ENCODE assay signal across 1 cellular context in the genomic region with DNA sequence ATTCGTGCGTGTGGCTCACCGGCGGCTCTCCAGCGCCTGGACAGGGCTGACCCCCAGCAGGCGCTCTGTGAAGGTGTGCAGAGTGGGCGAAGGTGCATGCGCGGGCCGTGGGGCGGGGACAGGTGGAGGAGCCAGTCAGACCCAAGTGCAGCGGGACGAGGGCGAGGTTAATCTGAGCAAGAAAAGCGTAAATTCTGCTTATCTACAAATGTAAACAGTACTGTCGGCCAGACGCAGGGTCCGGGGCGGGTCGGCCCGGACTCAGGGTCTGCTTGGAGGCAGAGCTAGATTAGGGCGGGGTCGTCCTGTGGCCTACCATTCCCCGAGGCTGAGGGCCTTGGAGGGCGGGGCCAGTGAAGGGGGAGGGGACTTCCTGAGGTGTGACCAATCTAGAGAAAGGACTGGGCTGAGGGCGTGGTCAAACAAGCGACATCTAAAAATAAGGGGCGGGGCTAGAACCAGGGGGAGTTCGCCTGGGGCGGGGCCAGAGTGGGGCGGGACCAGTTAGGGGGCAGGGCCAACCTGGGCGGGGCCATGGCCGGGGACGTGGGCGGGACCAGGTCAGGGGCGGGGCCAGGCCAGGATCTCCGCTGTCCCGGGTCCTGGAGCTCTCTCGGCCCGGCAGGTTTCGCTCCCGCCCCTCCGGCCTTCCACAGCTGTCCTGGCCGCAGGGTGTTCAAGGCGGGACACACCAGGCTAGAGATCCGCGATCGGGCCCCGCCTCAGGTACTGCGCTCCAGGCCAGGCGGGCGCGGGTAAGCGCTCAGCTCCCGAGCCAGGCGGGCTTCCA.
TF ChIP-seq lines count a peak whose summit lies in the region.

Gene SEC14L5, plus strand, starts transcription at position 611 of the 790 bp plus-strand sequence. CDS start 994 bp downstream, outside the sequence.

TF ChIP-seq in HepG2, 621 proteins besides CTCF, POLR2A, EP300 and RAD21 (continued from another document and continues in another):
- 0 out of 2 replicates have a peak, but pooled peaks have one; percentile 14 for TF ChIP-seq ZBTB14 (CRISPR knock-in tag; IDR thresholded peaks at IDR 0.05)
- TF ChIP-seq TAF1 (CRISPR knock-in tag; IDR thresholded peaks at IDR 0.05) = peak; percentile 73
- TF ChIP-seq ZNF672 (CRISPR knock-in tag; IDR thresholded peaks at IDR 0.05) = no peak; the same call in 1 of the 2 replicates
- TF ChIP-seq U2AF1 (optimal IDR thresholded peaks at IDR 0.05; ENCODE audit: low read depth, low read length) = no peak
- TF ChIP-seq ZNF563 (CRISPR knock-in tag; IDR thresholded peaks at IDR 0.05) = peak; percentile 63; the same call in 1 of the 2 replicates
- TF ChIP-seq, protein P1, sequence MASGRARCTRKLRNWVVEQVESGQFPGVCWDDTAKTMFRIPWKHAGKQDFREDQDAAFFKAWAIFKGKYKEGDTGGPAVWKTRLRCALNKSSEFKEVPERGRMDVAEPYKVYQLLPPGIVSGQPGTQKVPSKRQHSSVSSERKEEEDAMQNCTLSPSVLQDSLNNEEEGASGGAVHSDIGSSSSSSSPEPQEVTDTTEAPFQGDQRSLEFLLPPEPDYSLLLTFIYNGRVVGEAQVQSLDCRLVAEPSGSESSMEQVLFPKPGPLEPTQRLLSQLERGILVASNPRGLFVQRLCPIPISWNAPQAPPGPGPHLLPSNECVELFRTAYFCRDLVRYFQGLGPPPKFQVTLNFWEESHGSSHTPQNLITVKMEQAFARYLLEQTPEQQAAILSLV (CRISPR knock-in tag; IDR thresholded peaks at IDR 0.05; ENCODE audit: borderline replicate concordance) = no peak; the same call in none of the 2 replicates
- peak; percentile 59 for TF ChIP-seq ARID5B (CRISPR knock-in tag; IDR thresholded peaks at IDR 0.05)
- no peak for TF ChIP-seq RAD51 (IDR thresholded peaks at IDR 0.05; ENCODE audit: borderline replicate concordance)
- TF ChIP-seq DNMT1 (CRISPR knock-in tag; IDR thresholded peaks at IDR 0.05) = no peak
- TF ChIP-seq, protein P2, sequence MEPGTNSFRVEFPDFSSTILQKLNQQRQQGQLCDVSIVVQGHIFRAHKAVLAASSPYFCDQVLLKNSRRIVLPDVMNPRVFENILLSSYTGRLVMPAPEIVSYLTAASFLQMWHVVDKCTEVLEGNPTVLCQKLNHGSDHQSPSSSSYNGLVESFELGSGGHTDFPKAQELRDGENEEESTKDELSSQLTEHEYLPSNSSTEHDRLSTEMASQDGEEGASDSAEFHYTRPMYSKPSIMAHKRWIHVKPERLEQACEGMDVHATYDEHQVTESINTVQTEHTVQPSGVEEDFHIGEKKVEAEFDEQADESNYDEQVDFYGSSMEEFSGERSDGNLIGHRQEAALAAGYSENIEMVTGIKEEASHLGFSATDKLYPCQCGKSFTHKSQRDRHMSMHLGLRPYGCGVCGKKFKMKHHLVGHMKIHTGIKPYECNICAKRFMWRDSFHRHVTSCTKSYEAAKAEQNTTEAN (CRISPR knock-in tag; conservative IDR thresholded peaks at IDR 0.05) = 0 out of 2 replicates have a peak, but pooled peaks have one; percentile 69
- TF ChIP-seq HIC2 (CRISPR knock-in tag; IDR thresholded peaks at IDR 0.05; ENCODE audit: low read depth) = 0 out of 2 replicates have a peak, but pooled peaks have one; percentile 26
- no peak for TF ChIP-seq ZNF138 (CRISPR knock-in tag; IDR thresholded peaks at IDR 0.05; ENCODE audit: low read depth)
- TF ChIP-seq, protein P3, sequence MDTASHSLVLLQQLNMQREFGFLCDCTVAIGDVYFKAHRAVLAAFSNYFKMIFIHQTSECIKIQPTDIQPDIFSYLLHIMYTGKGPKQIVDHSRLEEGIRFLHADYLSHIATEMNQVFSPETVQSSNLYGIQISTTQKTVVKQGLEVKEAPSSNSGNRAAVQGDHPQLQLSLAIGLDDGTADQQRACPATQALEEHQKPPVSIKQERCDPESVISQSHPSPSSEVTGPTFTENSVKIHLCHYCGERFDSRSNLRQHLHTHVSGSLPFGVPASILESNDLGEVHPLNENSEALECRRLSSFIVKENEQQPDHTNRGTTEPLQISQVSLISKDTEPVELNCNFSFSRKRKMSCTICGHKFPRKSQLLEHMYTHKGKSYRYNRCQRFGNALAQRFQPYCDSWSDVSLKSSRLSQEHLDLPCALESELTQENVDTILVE (CRISPR knock-in tag; IDR thresholded peaks at IDR 0.05) = peak; percentile 33; the same call in 1 of the 2 replicates
- no peak for TF ChIP-seq ATF7 (IDR thresholded peaks at IDR 0.05)
- no peak for TF ChIP-seq ATF7 (CRISPR knock-in tag; IDR thresholded peaks at IDR 0.05)
- TF ChIP-seq RCOR2 (CRISPR knock-in tag; IDR thresholded peaks at IDR 0.05) = no peak
- peak; percentile 28 for TF ChIP-seq ZFP90 (CRISPR knock-in tag; IDR thresholded peaks at IDR 0.05; ENCODE audit: borderline replicate concordance)
- no peak; the same call in 1 of the 2 replicates for TF ChIP-seq DMAP1 (CRISPR knock-in tag; IDR thresholded peaks at IDR 0.05)
- TF ChIP-seq RBM22 (optimal IDR thresholded peaks at IDR 0.05; ENCODE audit: low read length) = no peak
- no peak for TF ChIP-seq ZNF775 (CRISPR knock-in tag; IDR thresholded peaks at IDR 0.05; ENCODE audit: borderline replicate concordance)
- TF ChIP-seq, protein P4, sequence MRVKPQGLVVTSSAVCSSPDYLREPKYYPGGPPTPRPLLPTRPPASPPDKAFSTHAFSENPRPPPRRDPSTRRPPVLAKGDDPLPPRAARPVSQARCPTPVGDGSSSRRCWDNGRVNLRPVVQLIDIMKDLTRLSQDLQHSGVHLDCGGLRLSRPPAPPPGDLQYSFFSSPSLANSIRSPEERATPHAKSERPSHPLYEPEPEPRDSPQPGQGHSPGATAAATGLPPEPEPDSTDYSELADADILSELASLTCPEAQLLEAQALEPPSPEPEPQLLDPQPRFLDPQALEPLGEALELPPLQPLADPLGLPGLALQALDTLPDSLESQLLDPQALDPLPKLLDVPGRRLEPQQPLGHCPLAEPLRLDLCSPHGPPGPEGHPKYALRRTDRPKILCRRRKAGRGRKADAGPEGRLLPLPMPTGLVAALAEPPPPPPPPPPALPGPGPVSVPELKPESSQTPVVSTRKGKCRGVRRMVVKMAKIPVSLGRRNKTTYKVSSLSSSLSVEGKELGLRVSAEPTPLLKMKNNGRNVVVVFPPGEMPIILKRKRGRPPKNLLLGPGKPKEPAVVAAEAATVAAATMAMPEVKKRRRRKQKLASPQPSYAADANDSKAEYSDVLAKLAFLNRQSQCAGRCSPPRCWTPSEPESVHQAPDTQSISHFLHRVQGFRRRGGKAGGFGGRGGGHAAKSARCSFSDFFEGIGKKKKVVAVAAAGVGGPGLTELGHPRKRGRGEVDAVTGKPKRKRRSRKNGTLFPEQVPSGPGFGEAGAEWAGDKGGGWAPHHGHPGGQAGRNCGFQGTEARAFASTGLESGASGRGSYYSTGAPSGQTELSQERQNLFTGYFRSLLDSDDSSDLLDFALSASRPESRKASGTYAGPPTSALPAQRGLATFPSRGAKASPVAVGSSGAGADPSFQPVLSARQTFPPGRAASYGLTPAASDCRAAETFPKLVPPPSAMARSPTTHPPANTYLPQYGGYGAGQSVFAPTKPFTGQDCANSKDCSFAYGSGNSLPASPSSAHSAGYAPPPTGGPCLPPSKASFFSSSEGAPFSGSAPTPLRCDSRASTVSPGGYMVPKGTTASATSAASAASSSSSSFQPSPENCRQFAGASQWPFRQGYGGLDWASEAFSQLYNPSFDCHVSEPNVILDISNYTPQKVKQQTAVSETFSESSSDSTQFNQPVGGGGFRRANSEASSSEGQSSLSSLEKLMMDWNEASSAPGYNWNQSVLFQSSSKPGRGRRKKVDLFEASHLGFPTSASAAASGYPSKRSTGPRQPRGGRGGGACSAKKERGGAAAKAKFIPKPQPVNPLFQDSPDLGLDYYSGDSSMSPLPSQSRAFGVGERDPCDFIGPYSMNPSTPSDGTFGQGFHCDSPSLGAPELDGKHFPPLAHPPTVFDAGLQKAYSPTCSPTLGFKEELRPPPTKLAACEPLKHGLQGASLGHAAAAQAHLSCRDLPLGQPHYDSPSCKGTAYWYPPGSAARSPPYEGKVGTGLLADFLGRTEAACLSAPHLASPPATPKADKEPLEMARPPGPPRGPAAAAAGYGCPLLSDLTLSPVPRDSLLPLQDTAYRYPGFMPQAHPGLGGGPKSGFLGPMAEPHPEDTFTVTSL (CRISPR knock-in tag; IDR thresholded peaks at IDR 0.05; ENCODE audit: borderline replicate concordance) = no peak
- TF ChIP-seq ZNF572 (CRISPR knock-in tag; IDR thresholded peaks at IDR 0.05) = peak; percentile 92; the same call in 1 of the 2 replicates
- TF ChIP-seq HOXA7 (CRISPR knock-in tag; IDR thresholded peaks at IDR 0.05) = no peak
- TF ChIP-seq, protein P5, sequence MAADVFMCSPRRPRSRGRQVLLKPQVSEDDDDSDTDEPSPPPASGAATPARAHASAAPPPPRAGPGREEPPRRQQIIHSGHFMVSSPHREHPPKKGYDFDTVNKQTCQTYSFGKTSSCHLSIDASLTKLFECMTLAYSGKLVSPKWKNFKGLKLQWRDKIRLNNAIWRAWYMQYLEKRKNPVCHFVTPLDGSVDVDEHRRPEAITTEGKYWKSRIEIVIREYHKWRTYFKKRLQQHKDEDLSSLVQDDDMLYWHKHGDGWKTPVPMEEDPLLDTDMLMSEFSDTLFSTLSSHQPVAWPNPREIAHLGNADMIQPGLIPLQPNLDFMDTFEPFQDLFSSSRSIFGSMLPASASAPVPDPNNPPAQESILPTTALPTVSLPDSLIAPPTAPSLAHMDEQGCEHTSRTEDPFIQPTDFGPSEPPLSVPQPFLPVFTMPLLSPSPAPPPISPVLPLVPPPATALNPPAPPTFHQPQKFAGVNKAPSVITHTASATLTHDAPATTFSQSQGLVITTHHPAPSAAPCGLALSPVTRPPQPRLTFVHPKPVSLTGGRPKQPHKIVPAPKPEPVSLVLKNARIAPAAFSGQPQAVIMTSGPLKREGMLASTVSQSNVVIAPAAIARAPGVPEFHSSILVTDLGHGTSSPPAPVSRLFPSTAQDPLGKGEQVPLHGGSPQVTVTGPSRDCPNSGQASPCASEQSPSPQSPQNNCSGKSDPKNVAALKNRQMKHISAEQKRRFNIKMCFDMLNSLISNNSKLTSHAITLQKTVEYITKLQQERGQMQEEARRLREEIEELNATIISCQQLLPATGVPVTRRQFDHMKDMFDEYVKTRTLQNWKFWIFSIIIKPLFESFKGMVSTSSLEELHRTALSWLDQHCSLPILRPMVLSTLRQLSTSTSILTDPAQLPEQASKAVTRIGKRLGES (CRISPR knock-in tag; IDR thresholded peaks at IDR 0.05; ENCODE audit: borderline replicate concordance) = no peak
- TF ChIP-seq HNRNPUL1 (IDR thresholded peaks at IDR 0.05; ENCODE audit: low read depth, low read length) = no peak
- no peak; the same call in 1 of the 2 replicates for TF ChIP-seq ZNF160 (CRISPR knock-in tag; IDR thresholded peaks at IDR 0.05)
- TF ChIP-seq, protein P6, sequence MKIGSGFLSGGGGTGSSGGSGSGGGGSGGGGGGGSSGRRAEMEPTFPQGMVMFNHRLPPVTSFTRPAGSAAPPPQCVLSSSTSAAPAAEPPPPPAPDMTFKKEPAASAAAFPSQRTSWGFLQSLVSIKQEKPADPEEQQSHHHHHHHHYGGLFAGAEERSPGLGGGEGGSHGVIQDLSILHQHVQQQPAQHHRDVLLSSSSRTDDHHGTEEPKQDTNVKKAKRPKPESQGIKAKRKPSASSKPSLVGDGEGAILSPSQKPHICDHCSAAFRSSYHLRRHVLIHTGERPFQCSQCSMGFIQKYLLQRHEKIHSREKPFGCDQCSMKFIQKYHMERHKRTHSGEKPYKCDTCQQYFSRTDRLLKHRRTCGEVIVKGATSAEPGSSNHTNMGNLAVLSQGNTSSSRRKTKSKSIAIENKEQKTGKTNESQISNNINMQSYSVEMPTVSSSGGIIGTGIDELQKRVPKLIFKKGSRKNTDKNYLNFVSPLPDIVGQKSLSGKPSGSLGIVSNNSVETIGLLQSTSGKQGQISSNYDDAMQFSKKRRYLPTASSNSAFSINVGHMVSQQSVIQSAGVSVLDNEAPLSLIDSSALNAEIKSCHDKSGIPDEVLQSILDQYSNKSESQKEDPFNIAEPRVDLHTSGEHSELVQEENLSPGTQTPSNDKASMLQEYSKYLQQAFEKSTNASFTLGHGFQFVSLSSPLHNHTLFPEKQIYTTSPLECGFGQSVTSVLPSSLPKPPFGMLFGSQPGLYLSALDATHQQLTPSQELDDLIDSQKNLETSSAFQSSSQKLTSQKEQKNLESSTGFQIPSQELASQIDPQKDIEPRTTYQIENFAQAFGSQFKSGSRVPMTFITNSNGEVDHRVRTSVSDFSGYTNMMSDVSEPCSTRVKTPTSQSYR (CRISPR knock-in tag; IDR thresholded peaks at IDR 0.05; ENCODE audit: borderline replicate concordance) = peak; percentile 17; the same call in 1 of the 2 replicates
